In the genomic region with DNA sequence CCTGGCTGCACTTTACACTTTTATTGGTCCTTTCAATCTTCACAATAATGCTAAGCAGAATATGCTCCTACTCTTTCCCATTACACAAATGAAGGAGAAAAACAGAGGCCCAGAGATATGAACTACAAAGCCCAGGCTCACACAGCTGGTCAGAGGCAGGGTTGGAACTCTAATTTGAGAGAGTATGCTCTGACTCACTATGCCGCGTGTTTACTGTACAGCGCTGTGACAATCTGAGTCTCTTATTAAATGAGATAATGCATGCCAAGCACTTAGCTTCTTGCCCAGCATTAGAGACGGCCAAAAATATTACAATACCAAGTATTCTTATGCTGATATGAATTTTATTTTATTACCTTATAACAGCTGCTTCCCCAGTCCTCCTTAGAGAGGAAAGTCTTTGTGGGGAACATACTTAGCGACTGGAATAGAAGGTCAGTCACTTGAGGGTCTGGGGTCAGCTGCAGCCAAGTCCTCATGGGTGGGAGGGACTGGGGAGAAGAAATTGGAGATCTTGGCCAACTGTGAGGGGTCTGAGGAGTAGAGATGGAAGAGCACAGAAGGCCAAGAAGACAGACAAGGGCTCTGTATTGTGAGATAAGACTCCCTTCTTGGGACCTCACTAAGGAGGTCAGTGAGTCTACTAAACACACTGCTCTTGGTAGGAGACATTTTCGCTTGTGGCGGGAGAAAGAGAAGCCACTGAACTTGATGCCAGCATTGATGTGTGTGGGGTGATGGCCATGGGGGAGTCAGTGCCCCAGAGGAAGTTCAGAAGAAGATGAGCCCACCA, we compare ENCODE assay signal across 16 cellular contexts.
DNase-seq lines count a peak whose midpoint lies in the region; ATAC-seq and TF ChIP-seq lines count a peak whose summit lies in the region.
"Had no signal": no experiment of that assay in that cellular context is flagged by ENCODE, and none has a peak within 500 bp of the region (broad histone marks: within the 10 kb centered on the region; RNA-seq: fewer than 3 reads in every experiment).

No MANE protein-coding gene starts in this region.

- DNase-seq in EL, result peak; percentile 57
- DNase-seq in OCI-M1 (lab: John Stamatoyannopoulos, UW), result peak; percentile 34
- DNase-seq in foreskin fibroblast, result peak; percentile 68 to 77
- DNase-seq in stomach, result no peak
- DNase-seq in stimulated activated CD4-positive, alpha-beta T cell treated with anti-CD3 and anti-CD28 coated beads, Interleukin-4, amount 100 ng/mL, for 4 hours, result no peak
- DNase-seq in BE2C, result no peak
- DNase-seq: activated CD4-positive, alpha-beta T cell treated with anti-CD3 and anti-CD28 coated beads, Interleukin-2, amount 10 ng/mL, durations not matched to agents 24 days and 14 days; activated CD8-positive, alpha-beta memory T cell treated with anti-CD3 and anti-CD28 coated beads, Interleukin-2, amount 50 U/mL, for 4 hours; anterior cingulate cortex; DMS53; effector memory CD8-positive, alpha-beta T cell; NCI-H1694 treated with DMSO at 0.1 percent for 48 hours; NCI-H226 had no signal

- WGBS in stomach, 5 donors, result 75 to 86% (median 79%) methylated on average over 7 of the region's 7 CpGs

- intact Hi-C loops in stomach (cut with DNase I; ENCODE audit: low total_unique reads), result loop anchor here (5.0 kb wide), 1 partner anchor 108 kb away; no protein-coding TSS in a partner anchor

- no peak for TF ChIP-seq POLR2A in stomach (IDR thresholded peaks at IDR 0.05)

- H3K4me3 ChIP-seq in foreskin fibroblast (ENCODE audit: low read depth in 1 of 2, low read length in 2 of 2) (no peak overlapping the region), stomach (no peak overlapping the region), BE2C (ENCODE audit: low read depth, low read length) (no peak overlapping the region)

- H3K4me1 ChIP-seq in stomach (no peaks in the 10 kb centered on the region), BE2C (no peaks in the 10 kb centered on the region; the same call in 1 of the 2 replicates)

- peak overlapping the region in 4 of 5 donors; percentile 33 to 64 (median 52) for H3K27ac ChIP-seq in stomach
- H3K27ac ChIP-seq: C4-2B, RWPE1 had no signal

- TF ChIP-seq EP300 in stomach (IDR thresholded peaks at IDR 0.05), result no peak

- H3K36me3 ChIP-seq in stomach (no peaks in the 10 kb centered on the region), BE2C (no peaks in the 10 kb centered on the region)

- H3K27me3 ChIP-seq in stomach (no peaks in the 10 kb centered on the region), BE2C (peaks cover 8% of the 10 kb centered on the region)

- H3K9me3 ChIP-seq in stomach (peaks cover 0 to 11% (median 7%) of the 10 kb centered on the region in 4 donors), BE2C (no peaks in the 10 kb centered on the region)

- ATAC-seq in HG02973 (IDR thresholded peaks at IDR 0.05; ENCODE audit: unreplicated experiment), result no peak
- ATAC-seq: effector memory CD8-positive, alpha-beta T cell had no signal

- no peak for TF ChIP-seq CTCF in foreskin fibroblast (IDR thresholded peaks at IDR 0.05; ENCODE audit: low read depth, low read length)
- no peak for TF ChIP-seq CTCF in stomach (IDR thresholded peaks at IDR 0.05)
- TF ChIP-seq CTCF in BE2C (IDR thresholded peaks at IDR 0.05; ENCODE audit: low read depth, low read length), result no peak

Comparison
In these comparisons a context has a peak if more than half of its experiments do, and no peak if none do; other contexts are left out.
1. DNase-seq: peak in EL (single experiment), OCI-M1 (single experiment) and foreskin fibroblast (2 of 2); none in stomach (single experiment), stimulated activated CD4-positive, alpha-beta T cell treated with anti-CD3 and anti-CD28 coated beads, Interleukin-4, amount 100 ng/mL, for 4 hours (0 of 2) and BE2C (single experiment).